8 cellular contexts compared by ENCODE assay signal in the genomic region with DNA sequence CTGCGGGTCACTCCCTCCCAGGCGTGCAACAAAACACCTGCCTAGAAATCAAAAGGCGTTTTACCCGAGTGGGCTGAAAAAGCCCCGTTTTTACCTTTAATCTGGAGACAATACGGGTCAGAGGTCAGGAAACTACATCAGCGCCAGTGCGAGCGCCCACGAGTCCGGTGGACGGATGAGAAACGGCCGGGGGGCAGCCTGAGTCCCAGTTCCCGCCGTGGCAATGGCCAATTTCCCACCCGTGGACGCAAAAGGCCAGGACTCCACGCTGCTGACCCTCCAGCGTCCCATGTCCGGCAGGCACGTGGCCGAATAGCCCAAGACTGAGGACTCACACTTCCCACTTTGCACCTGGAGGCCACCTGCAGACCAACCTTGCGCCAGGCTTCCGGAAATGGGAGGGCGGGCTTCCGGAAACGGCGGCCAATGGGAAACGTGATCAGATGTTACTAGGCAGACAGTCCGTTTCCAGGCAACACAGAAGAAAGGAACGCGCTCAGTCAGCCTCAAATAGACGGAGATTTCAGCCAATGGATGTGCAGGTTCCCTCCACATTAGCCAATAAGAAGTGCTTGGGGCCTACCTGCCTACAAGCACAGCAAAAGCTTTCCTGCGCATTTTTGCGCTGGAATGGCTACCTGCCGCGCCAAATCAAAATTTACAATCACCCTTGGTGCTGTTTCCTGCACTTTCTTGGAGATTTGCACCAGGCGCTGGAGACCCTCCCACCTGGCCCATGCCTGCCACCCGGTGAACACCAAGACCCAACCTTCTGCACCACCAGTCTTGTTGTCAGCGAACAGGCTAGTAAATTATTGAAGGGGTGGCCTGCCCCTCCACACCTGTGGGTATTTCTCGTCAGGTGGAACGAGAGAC.
DNase-seq lines count a peak whose midpoint lies in the region; ATAC-seq and TF ChIP-seq lines count a peak whose summit lies in the region.

No MANE protein-coding gene starts in this region.

- H3K4me3 ChIP-seq in skin epidermis: peak overlapping the region; percentile 38 to 81 (median 65)

- H3K27ac ChIP-seq in VCaP (peak overlapping the region; percentile 91), caudate nucleus (ENCODE audit: low read depth, low read length) (no peak overlapping the region), skin epidermis (peak overlapping the region in 9 of 21 experiments; percentile 14 to 76 (median 51))

- peak; percentile 96 for DNase-seq in AG20443 (ENCODE audit: low spot score)
- DNase-seq in NCI-H1092 treated with DMSO at 0.1 percent for 48 hours (lab: John Stamatoyannopoulos, UW): peak; percentile 96
- DNase-seq in caudate nucleus (lab: John Stamatoyannopoulos, UW): peak; percentile 37 to 99 (median 89)
- peak; percentile 92 for DNase-seq in iPS-NIHi7 (ENCODE audit: extremely low spot score)
- DNase-seq in NCI-H1436 (lab: John Stamatoyannopoulos, UW): no peak

- peak; percentile 49 for ATAC-seq in GM19324 (IDR thresholded peaks at IDR 0.05; ENCODE audit: low FRiP score, unreplicated experiment)

- 0 out of 2 replicates have a peak, but pooled peaks have one; percentile 10 for TF ChIP-seq CTCF in VCaP (conservative IDR thresholded peaks at IDR 0.05)
